7 cellular contexts compared by ENCODE assay signal in genomic region chr5:65760504-65761275, GRCh38. TPM values are rescaled to one million over a fixed set of nuclear protein-coding genes. Genes with fewer than 3 reads are reported as not detected.
DNase-seq lines count a peak whose midpoint lies in the region; ATAC-seq and TF ChIP-seq lines count a peak whose summit lies in the region.

No MANE protein-coding gene starts in this region.

- POLR2A ChIA-PET in activated CD8-positive, alpha-beta T cell treated with anti-CD3 and anti-CD28 coated beads for 36 hours (lab: Charles Lee): interaction anchor here (1.2 kb wide), 1 partner anchor 43 kb away, joined by 3 read pairs; no protein-coding TSS in a partner anchor

- DNase-seq in activated CD8-positive, alpha-beta T cell treated with anti-CD3 and anti-CD28 coated beads for 36 hours: peak; percentile 50
- DNase-seq in glomerular visceral epithelial cell (ENCODE audit: extremely low spot score) (peak; percentile 51), HK-2 (ENCODE audit: unreplicated experiment) (no peak)
- peak; percentile 18 to 25 for DNase-seq in stimulated activated CD8-positive, alpha-beta memory T cell treated with anti-CD3 and anti-CD28 coated beads, Interleukin-2, amount 100 ng/mL, for 1 hour (ENCODE audit: low read depth in 2 of 2)

- no peaks in the 10 kb centered on the region for H3K9me3 Mint-ChIP-seq in activated CD8-positive, alpha-beta T cell treated with anti-CD3 and anti-CD28 coated beads for 36 hours

- TF ChIP-seq CTCF in GM12872 (IDR thresholded peaks at IDR 0.05; ENCODE audit: insufficient read depth, low read depth, low read length): 0 out of 3 replicates have a peak, but pooled peaks have one; percentile 21
- no peak for TF ChIP-seq CTCF in activated CD8-positive, alpha-beta T cell treated with anti-CD3 and anti-CD28 coated beads for 36 hours (IDR thresholded peaks at IDR 0.05)

- H3K27ac Mint-ChIP-seq in activated CD8-positive, alpha-beta T cell treated with anti-CD3 and anti-CD28 coated beads for 36 hours: no peak overlapping the region

- peaks cover 3% of the 10 kb centered on the region for H3K4me1 Mint-ChIP-seq in activated CD8-positive, alpha-beta T cell treated with anti-CD3 and anti-CD28 coated beads for 36 hours (ENCODE audit: low read depth)

- H3K4me3 Mint-ChIP-seq in activated CD8-positive, alpha-beta T cell treated with anti-CD3 and anti-CD28 coated beads for 36 hours: no peak overlapping the region

- H3K27me3 Mint-ChIP-seq in activated CD8-positive, alpha-beta T cell treated with anti-CD3 and anti-CD28 coated beads for 36 hours: no peaks in the 10 kb centered on the region

- intact Hi-C loops in activated CD8-positive, alpha-beta T cell treated with anti-CD3 and anti-CD28 coated beads for 36 hours (cut with micrococcal nuclease): no loop called here

- CTCF ChIA-PET in activated CD8-positive, alpha-beta T cell treated with anti-CD3 and anti-CD28 coated beads for 36 hours (lab: Charles Lee): interaction anchor here (0.6 to 1.8 kb wide), 8 partner anchors 8 to 378 kb away, joined by 3 to 6 read pairs (median 3); partner anchors contain the start of gene ERBIN

- H3K36me3 Mint-ChIP-seq in activated CD8-positive, alpha-beta T cell treated with anti-CD3 and anti-CD28 coated beads for 36 hours (ENCODE audit: low read depth): peaks cover 7% of the 10 kb centered on the region

- ATAC-seq in HG03432 (IDR thresholded peaks at IDR 0.05; ENCODE audit: unreplicated experiment) (peak; percentile 68), HG02852 (IDR thresholded peaks at IDR 0.05; ENCODE audit: unreplicated experiment) (no peak)
- ATAC-seq in activated CD8-positive, alpha-beta T cell treated with anti-CD3 and anti-CD28 coated beads for 36 hours: peak; percentile 76

RNA-seq across cellular contexts. Expression of gene NLN, which starts 38.7 kb away (rescaled TPM):
- 10 to 100 TPM; 38.4 to 42.5 TPM for total RNA-seq in activated CD8-positive, alpha-beta T cell treated with anti-CD3 and anti-CD28 coated beads for 36 hours

RNA-seq across cellular contexts. Expression of gene SGTB, which starts 38.8 kb away (rescaled TPM):
- total RNA-seq in activated CD8-positive, alpha-beta T cell treated with anti-CD3 and anti-CD28 coated beads for 36 hours: 10 to 100 TPM; 17.0 to 18.5 TPM
